Comparison of ENCODE assay signal across 8 cellular contexts in genomic region chr6:117829594-117830319, GRCh38.
DNase-seq lines count a peak whose midpoint lies in the region; ATAC-seq, FAIRE-seq and TF ChIP-seq lines count a peak whose summit lies in the region.

No MANE protein-coding gene starts in this region.

- intact Hi-C loops in dorsolateral prefrontal cortex (cut with DNase I) = no loop called here

- ATAC-seq in GM18858 (IDR thresholded peaks at IDR 0.05; ENCODE audit: unreplicated experiment) = peak; percentile 42
- ATAC-seq in GM21515 (IDR thresholded peaks at IDR 0.05; ENCODE audit: unreplicated experiment) = no peak
- no peak for ATAC-seq in GM19455 (IDR thresholded peaks at IDR 0.05; ENCODE audit: unreplicated experiment)

- no peak for TF ChIP-seq POLR2A in NB4 (IDR thresholded peaks at IDR 0.05; ENCODE audit: extremely low read depth, insufficient read length)

- peaks cover 0 to 13% (median 0%) of the 10 kb centered on the region in 45 donors for H3K27me3 ChIP-seq in dorsolateral prefrontal cortex

- H3K27ac ChIP-seq in dorsolateral prefrontal cortex = no peak overlapping the region

- TF ChIP-seq CTCF in NB4 (IDR thresholded peaks at IDR 0.05; ENCODE audit: low read depth, low read length) (peak; percentile 32), dorsolateral prefrontal cortex (IDR thresholded peaks at IDR 0.05 in 54 of 56, conservative IDR thresholded peaks at IDR 0.05 in 2 of 56; ENCODE audit: low read depth in 1 of 56, partially characterized antibody in 56 of 56) (peak in 46 of 56 donors; percentile 5 to 54 (median 36))

- DNase-seq in NB4 (ENCODE audit: low read depth) (peak; percentile 21), dorsolateral prefrontal cortex (no peak), retina (peak; percentile 65), hypothalamus (lab: John Stamatoyannopoulos, UW) (no peak)

- H3K4me3 ChIP-seq in NB4 (ENCODE audit: low read depth, low read length) = no peak overlapping the region
- peak overlapping the region in 17 of 59 donors; percentile 4 to 50 (median 30) for H3K4me3 ChIP-seq in dorsolateral prefrontal cortex

- FAIRE-seq in A204.1 (lab: Jason Lieb, UNC) = peak; percentile 43

Comparison
In these comparisons a context has a peak if more than half of its experiments do, and no peak if none do; other contexts are left out.
1. DNase-seq: peak in NB4 (single experiment) and retina (single experiment); none in dorsolateral prefrontal cortex (0 of 10) and hypothalamus (0 of 51).